ENCODE assay signal across 30 cellular contexts in the genomic region with DNA sequence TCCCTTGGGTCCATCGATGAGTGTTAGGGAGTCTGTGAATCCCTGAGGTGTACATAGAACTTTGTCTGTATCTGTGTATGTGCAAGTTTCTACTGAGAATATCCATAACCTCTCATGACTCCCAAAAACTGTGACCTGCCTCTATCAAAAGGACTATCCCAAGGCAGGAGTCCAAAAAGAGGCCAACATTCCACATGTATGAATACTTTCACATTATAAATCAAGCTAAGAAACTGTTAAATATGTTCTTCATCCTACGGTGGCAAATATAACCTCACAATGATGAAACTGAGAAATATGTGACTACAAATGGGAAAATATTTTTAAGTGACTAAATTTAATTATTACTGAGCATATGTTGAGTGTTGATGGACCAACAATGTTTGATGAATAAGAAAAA.
"Had no signal": no experiment of that assay in that cellular context is flagged by ENCODE, and none has a peak within 500 bp of the region (broad histone marks: within the 10 kb centered on the region; RNA-seq: fewer than 3 reads in every experiment).

No MANE protein-coding gene starts in this region.

- H3K36me3 Mint-ChIP-seq: activated naive CD4-positive, alpha-beta T cell treated with anti-CD3 and anti-CD28 coated beads, Interleukin-2, amount 10 ng/mL, durations not matched to agents 7 days and 5 days; T-cell had no signal

- H3K4me3 Mint-ChIP-seq: activated B cell treated with CpG ODN at 0.5 μM for 24 hours; activated CD4-positive, alpha-beta memory T cell treated with anti-CD3 and anti-CD28 coated beads, Interleukin-2, amount 10 ng/mL, durations not matched to agents 7 days and 5 days; activated naive CD4-positive, alpha-beta T cell treated with anti-CD3 and anti-CD28 coated beads, Interleukin-2, amount 10 ng/mL, durations not matched to agents 7 days and 5 days; activated naive CD8-positive, alpha-beta T cell treated with anti-CD3 and anti-CD28 coated beads for 36 hours; activated T-helper 17 cell treated with anti-CD3 and anti-CD28 coated beads, Interleukin-2, amount 50 U/mL, for 72 hours; T-cell had no signal

- ATAC-seq: activated T-helper 17 cell treated with anti-CD3 and anti-CD28 coated beads, Interleukin-2, amount 50 U/mL, for 72 hours; Panc1; Right ventricle myocardium inferior; T-cell had no signal

- H3K4me3 ChIP-seq: cardiac muscle cell, SK-N-MC had no signal

- H3K27me3 ChIP-seq: brain microvascular endothelial cell, cardiac muscle cell had no signal

- H3K9me3 Mint-ChIP-seq: activated B cell treated with CpG ODN at 0.5 μM for 24 hours; activated CD4-positive, alpha-beta memory T cell treated with anti-CD3 and anti-CD28 coated beads, Interleukin-2, amount 10 ng/mL, durations not matched to agents 7 days and 5 days; activated naive CD4-positive, alpha-beta T cell treated with anti-CD3 and anti-CD28 coated beads, Interleukin-2, amount 10 ng/mL, durations not matched to agents 7 days and 5 days; activated naive CD8-positive, alpha-beta T cell treated with anti-CD3 and anti-CD28 coated beads for 36 hours; activated T-helper 17 cell treated with anti-CD3 and anti-CD28 coated beads, Interleukin-2, amount 50 U/mL, for 72 hours; T-cell had no signal

- H3K27me3 Mint-ChIP-seq: activated B cell treated with CpG ODN at 0.5 μM for 24 hours; activated T-helper 17 cell treated with anti-CD3 and anti-CD28 coated beads, Interleukin-2, amount 50 U/mL, for 72 hours had no signal

- DNase-seq: activated B cell treated with CpG ODN at 0.5 μM for 24 hours; activated CD4-positive, alpha-beta memory T cell treated with anti-CD3 and anti-CD28 coated beads, Interleukin-2, amount 10 ng/mL, durations not matched to agents 7 days and 5 days; activated CD4-positive, alpha-beta T cell treated with anti-CD3 and anti-CD28 coated beads for 1 hour; activated CD4-positive, alpha-beta T cell treated with anti-CD3 and anti-CD28 coated beads, Interleukin-2, amount 50 U/mL, for 1 hour; activated gamma-delta T cell treated with Interleukin-2 at 50 U/mL for 16 hours; activated naive CD4-positive, alpha-beta T cell treated with anti-CD3 and anti-CD28 coated beads, Interleukin-2, amount 10 ng/mL, durations not matched to agents 7 days and 5 days; activated naive CD8-positive, alpha-beta T cell treated with anti-CD3 and anti-CD28 coated beads for 36 hours; activated T-cell treated with anti-CD3 and anti-CD28 coated beads for 4 hours; activated T-cell treated with anti-CD3 and anti-CD28 coated beads, Interleukin-2, amount 50 U/mL, for 48 hours; brain microvascular endothelial cell; cerebellar nuclear complex; NCI-H1048; NCI-H1694; NCI-H2029; NCI-H2107; NCI-H345; NCI-H510A; NCI-H526 treated with DMSO at 0.1 percent for 48 hours; NCI-H82; NK-92 treated with Interleukin-12 subunit alpha and Interleukin-12 subunit beta, amount 100 ng/mL, for 24 hours; OCI-M1; RPMI8226; T-cell; T-helper 2 cell; T1000 had no signal

- H3K27ac Mint-ChIP-seq: activated B cell treated with CpG ODN at 0.5 μM for 24 hours; activated CD4-positive, alpha-beta memory T cell treated with anti-CD3 and anti-CD28 coated beads, Interleukin-2, amount 10 ng/mL, durations not matched to agents 7 days and 5 days; activated naive CD4-positive, alpha-beta T cell treated with anti-CD3 and anti-CD28 coated beads, Interleukin-2, amount 10 ng/mL, durations not matched to agents 7 days and 5 days; activated naive CD8-positive, alpha-beta T cell treated with anti-CD3 and anti-CD28 coated beads for 36 hours; activated T-helper 17 cell treated with anti-CD3 and anti-CD28 coated beads, Interleukin-2, amount 50 U/mL, for 72 hours; T-cell had no signal

- H3K36me3 ChIP-seq: brain microvascular endothelial cell, cardiac muscle cell had no signal

- H3K27ac ChIP-seq: brain microvascular endothelial cell, cardiac muscle cell, SK-N-MC had no signal
